ENCODE assay signal across 21 cellular contexts in genomic region chr5:7385681-7386080, GRCh38. TPM values are rescaled to one million over a fixed set of nuclear protein-coding genes. Genes with fewer than 3 reads are reported as not detected.
"Had no signal": no experiment of that assay in that cellular context is flagged by ENCODE, and none has a peak within 500 bp of the region (broad histone marks: within the 10 kb centered on the region; RNA-seq: fewer than 3 reads in every experiment).

No MANE protein-coding gene starts in this region.

- ATAC-seq: HepG2, T-cell had no signal

- H3K4me2 ChIP-seq: KMS-11, SK-N-SH had no signal

- H3K27ac ChIP-seq: KMS-11 had no signal

- H3K9ac ChIP-seq: KMS-11, SK-N-SH had no signal

- DNase-seq: IMR-90, Kasumi-1, MM.1S, NCI-H1048, NCI-H1105, NCI-H1417, NCI-H1436 treated with DMSO at 0.1 percent for 48 hours, NCI-H1694, NCI-H187 treated with DMSO at 0.1 percent for 48 hours, NCI-H2029 treated with DMSO at 0.1 percent for 48 hours, NCI-H2171 treated with DMSO at 0.1 percent for 48 hours, NCI-H345, NCI-H446 treated with DMSO at 0.1 percent for 48 hours, NCI-H510A treated with DMSO at 0.1 percent for 48 hours, Right ventricle myocardium superior, RPMI8226, SK-N-SH, SW 1271, T-cell had no signal

RNA-seq across cellular contexts. Expression of gene ADCY2, which starts 10.3 kb away (rescaled TPM):
- polyA plus RNA-seq: HepG2, IMR-90, SK-N-SH had no signal
